Comparison of ENCODE assay signal across 11 cellular contexts in the genomic region with DNA sequence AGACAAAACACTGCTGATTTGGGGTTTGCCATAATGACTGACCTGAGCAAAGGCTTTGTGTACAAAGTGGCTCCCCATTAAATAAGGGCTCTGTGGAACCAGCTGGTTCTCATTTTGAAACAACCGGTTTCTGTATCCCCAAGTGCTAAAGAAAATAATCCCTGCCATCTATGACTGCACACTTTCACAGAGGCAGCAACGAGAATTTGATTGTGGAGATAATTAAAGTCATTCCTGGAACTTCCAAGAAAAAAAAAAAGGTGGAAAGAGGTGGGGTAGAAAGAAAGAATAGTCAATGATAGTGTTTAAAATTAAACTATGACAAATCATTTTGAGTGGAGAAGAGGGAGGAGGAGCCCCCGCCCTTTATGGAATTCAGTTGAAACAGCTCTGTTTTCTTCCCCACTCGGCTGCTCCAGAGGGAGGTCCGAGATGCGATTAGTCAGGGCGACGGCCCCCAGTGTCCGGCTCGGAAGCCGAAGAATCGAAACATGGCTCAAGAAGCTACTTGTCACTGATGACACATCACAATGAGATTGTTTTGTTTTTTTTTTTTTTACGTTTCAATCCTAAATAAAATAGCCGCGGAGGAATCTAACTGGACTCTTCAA. TPM values are rescaled to one million over a fixed set of nuclear protein-coding genes. Genes with fewer than 3 reads are reported as not detected.
A peak's percentile ranks its signal among the peaks of the same experiment; 100 is the strongest.
DNase-seq lines count a peak whose midpoint lies in the region; ATAC-seq and TF ChIP-seq lines count a peak whose summit lies in the region.
"Had no signal": no experiment of that assay in that cellular context is flagged by ENCODE, and none has a peak within 500 bp of the region (broad histone marks: within the 10 kb centered on the region; RNA-seq: fewer than 3 reads in every experiment).

No MANE protein-coding gene starts in this region.

- CTCF ChIA-PET in RWPE1 (lab: Yijun Ruan, JAX): interaction anchor here (0.5 to 0.7 kb wide), 2 partner anchors 92 to 416 kb away, joined by 3 to 6 read pairs; no protein-coding TSS in a partner anchor

- no peak overlapping the region for H2BK5ac ChIP-seq in neuronal stem cell (ENCODE audit: low read length)

- H3K27ac ChIP-seq in RWPE1 (no peak overlapping the region), neuronal stem cell (replicated peaks; ENCODE audit: low read length) (peak overlapping the region; percentile 31)

- no peak overlapping the region for H2BK12ac ChIP-seq in neuronal stem cell (ENCODE audit: low read length)

- peaks cover 29% of the 10 kb centered on the region for H3K27me3 Mint-ChIP-seq in activated T-helper 2 cell treated with anti-CD3 and anti-CD28 coated beads, Interferon-gamma antibody, Interleukin-2, Interleukin-4, amounts not matched to agents 10 μg/mL and 5 μg/mL and 100 μg/mL, durations not matched to agents 14 hours and 24 hours and 36 hours (ENCODE audit: low read depth)

- H2BK15ac ChIP-seq in neuronal stem cell (ENCODE audit: low read length): no peak overlapping the region

- H3K4me2 ChIP-seq in neuronal stem cell (ENCODE audit: insufficient read depth, low read length, poor library complexity, severe bottlenecking): no peak overlapping the region

- no peak overlapping the region for H3K18ac ChIP-seq in neuronal stem cell (ENCODE audit: low read length)

- POLR2A ChIA-PET in RWPE1 (lab: Yijun Ruan, JAX; ENCODE audit: low non-redundant PET): no interaction called here

- H3K23ac ChIP-seq in neuronal stem cell (ENCODE audit: low read depth, low read length, poor library complexity): no peak overlapping the region

- no peak for ATAC-seq in GM21515 (IDR thresholded peaks at IDR 0.05; ENCODE audit: unreplicated experiment)
- ATAC-seq: mucosa of descending colon had no signal

- H3K9me3 ChIP-seq in neuronal stem cell (replicated peaks in 1 of 2; ENCODE audit: control insufficient read depth in 2 of 2, insufficient read depth in 1 of 2, low read depth in 1 of 2, low read length in 2 of 2): no peaks in the 10 kb centered on the region
- H3K9me3 ChIP-seq: mucosa of descending colon had no signal

- peaks cover 3% of the 10 kb centered on the region for H3K4me1 Mint-ChIP-seq in activated T-helper 2 cell treated with anti-CD3 and anti-CD28 coated beads, Interferon-gamma antibody, Interleukin-2, Interleukin-4, amounts not matched to agents 10 μg/mL and 5 μg/mL and 100 μg/mL, durations not matched to agents 14 hours and 24 hours and 36 hours (ENCODE audit: low read depth)
- H3K4me1 Mint-ChIP-seq: CD8-positive, alpha-beta memory T cell had no signal

- H3K14ac ChIP-seq in neuronal stem cell (ENCODE audit: low read length): no peak overlapping the region

- no peak for DNase-seq in AG09309 (ENCODE audit: low read depth)
- DNase-seq in RWPE1 (ENCODE audit: low spot score): peak; percentile 17
- DNase-seq in fibroblast of gingiva (ENCODE audit: low read depth): peak; percentile 80
- peak; percentile 57 for DNase-seq in neuronal stem cell (ENCODE audit: low spot score)
- no peak for DNase-seq in activated T-helper 2 cell treated with anti-CD3 and anti-CD28 coated beads, Interferon-gamma antibody, Interleukin-2, Interleukin-4, amounts not matched to agents 10 μg/mL and 5 μg/mL and 100 μg/mL, durations not matched to agents 14 hours and 24 hours and 36 hours (ENCODE audit: low spot score)
- no peak for DNase-seq in activated effector memory CD4-positive, alpha-beta T cell treated with Interleukin-2 at 50 U/mL for 16 hours
- no peak for DNase-seq in islet precursor cell
- DNase-seq: amygdala; CD8-positive, alpha-beta memory T cell had no signal

- no peak overlapping the region for H3K27ac Mint-ChIP-seq in activated T-helper 2 cell treated with anti-CD3 and anti-CD28 coated beads, Interferon-gamma antibody, Interleukin-2, Interleukin-4, amounts not matched to agents 10 μg/mL and 5 μg/mL and 100 μg/mL, durations not matched to agents 14 hours and 24 hours and 36 hours
- H3K27ac Mint-ChIP-seq: CD8-positive, alpha-beta memory T cell had no signal

- WGBS in neuronal stem cell (ENCODE audit: extremely low coverage in 2 of 2, insufficient read length in 2 of 2, insufficient replicate concordance in 1 of 2), 2 donors: no CpG with 5 or more reads among the region's 15 CpGs

- H4K91ac ChIP-seq in neuronal stem cell (ENCODE audit: low read depth, low read length, poor library complexity): no peak overlapping the region

- H2BK120ac ChIP-seq in neuronal stem cell (ENCODE audit: low read depth, low read length): no peak overlapping the region

- H3K36me3 Mint-ChIP-seq in activated T-helper 2 cell treated with anti-CD3 and anti-CD28 coated beads, Interferon-gamma antibody, Interleukin-2, Interleukin-4, amounts not matched to agents 10 μg/mL and 5 μg/mL and 100 μg/mL, durations not matched to agents 14 hours and 24 hours and 36 hours (ENCODE audit: low read depth): no peaks in the 10 kb centered on the region
- H3K36me3 Mint-ChIP-seq: CD8-positive, alpha-beta memory T cell had no signal

- peaks cover 19 to 69% of the 10 kb centered on the region in 2 donors for H3K4me1 ChIP-seq in neuronal stem cell (ENCODE audit: control insufficient read depth in 2 of 2, insufficient read depth in 1 of 2, low read depth in 1 of 2, low read length in 2 of 2)

- H3K9me3 Mint-ChIP-seq in activated T-helper 2 cell treated with anti-CD3 and anti-CD28 coated beads, Interferon-gamma antibody, Interleukin-2, Interleukin-4, amounts not matched to agents 10 μg/mL and 5 μg/mL and 100 μg/mL, durations not matched to agents 14 hours and 24 hours and 36 hours: no peaks in the 10 kb centered on the region
- H3K9me3 Mint-ChIP-seq: CD8-positive, alpha-beta memory T cell had no signal

- H3K4me3 Mint-ChIP-seq in activated T-helper 2 cell treated with anti-CD3 and anti-CD28 coated beads, Interferon-gamma antibody, Interleukin-2, Interleukin-4, amounts not matched to agents 10 μg/mL and 5 μg/mL and 100 μg/mL, durations not matched to agents 14 hours and 24 hours and 36 hours (ENCODE audit: low read depth): no peak overlapping the region
- H3K4me3 Mint-ChIP-seq: CD8-positive, alpha-beta memory T cell had no signal

- no peak overlapping the region for H2AK5ac ChIP-seq in neuronal stem cell (ENCODE audit: low read depth, low read length)

- no peaks in the 10 kb centered on the region for H3K27me3 ChIP-seq in neuronal stem cell (ENCODE audit: control insufficient read depth in 3 of 3, insufficient read depth in 3 of 3, low read depth in 1 of 3, low read length in 3 of 3)

- H4K8ac ChIP-seq in neuronal stem cell (ENCODE audit: low read depth, low read length): no peak overlapping the region

- H2AFZ ChIP-seq in neuronal stem cell (ENCODE audit: low read length): peak overlapping the region; percentile 76

- H3K4me3 ChIP-seq in AG09309 (ENCODE audit: control insufficient read depth, low read depth, low read length): peak overlapping the region; percentile 13
- peak overlapping the region in 1 of 2 donors; percentile 19 for H3K4me3 ChIP-seq in neuronal stem cell (ENCODE audit: low read length in 2 of 2)
- H3K4me3 ChIP-seq: mucosa of descending colon had no signal

- intact Hi-C loops in activated T-helper 2 cell treated with anti-CD3 and anti-CD28 coated beads, Interferon-gamma antibody, Interleukin-2, Interleukin-4, amounts not matched to agents 10 μg/mL and 5 μg/mL and 100 μg/mL, durations not matched to agents 14 hours and 24 hours and 36 hours (cut with micrococcal nuclease): no loop called here

- no peaks in the 10 kb centered on the region for H3K36me3 ChIP-seq in neuronal stem cell (replicated peaks in 1 of 2; ENCODE audit: control insufficient read depth in 2 of 2, insufficient read depth in 2 of 2, low read length in 2 of 2)

- no peak overlapping the region for H3K9ac ChIP-seq in neuronal stem cell (ENCODE audit: low read depth, low read length, poor library complexity)

- no peaks in the 10 kb centered on the region for H3K79me1 ChIP-seq in neuronal stem cell (ENCODE audit: low read depth, low read length)

- TF ChIP-seq CTCF in AG09309 (IDR thresholded peaks at IDR 0.05; ENCODE audit: control insufficient read depth, insufficient read depth, low read depth, low read length, missing control alignments) (no peak), RWPE1 (conservative IDR thresholded peaks at IDR 0.05; ENCODE audit: low read depth) (no peak)

- H3K4ac ChIP-seq in neuronal stem cell (ENCODE audit: low read length): no peak overlapping the region

RNA-seq across cellular contexts. Expression of gene EBF1, which starts 38.4 kb away (rescaled TPM):
- polyA plus RNA-seq in neuronal stem cell (2013, experiment 1 of 2): 0.79 TPM
- polyA plus RNA-seq in neuronal stem cell (2013, experiment 2 of 2): 0.83 TPM
- 0.16 TPM in 1 of 2 replicates, not detected in the other for total RNA-seq in activated T-helper 2 cell treated with anti-CD3 and anti-CD28 coated beads, Interferon-gamma antibody, Interleukin-2, Interleukin-4, amounts not matched to agents 10 μg/mL and 5 μg/mL and 100 μg/mL, durations not matched to agents 14 hours and 24 hours and 36 hours
- polyA plus RNA-seq: CD8-positive, alpha-beta memory T cell had no signal

Comparison
In these comparisons a context has a peak if more than half of its experiments do, and no peak if none do; other contexts are left out.
1. DNase-seq: peak in RWPE1 (single experiment), fibroblast of gingiva (single experiment) and neuronal stem cell (single experiment); none in AG09309 (single experiment), activated T-helper 2 cell treated with anti-CD3 and anti-CD28 coated beads, Interferon-gamma antibody, Interleukin-2, Interleukin-4, amounts not matched to agents 10 μg/mL and 5 μg/mL and 100 μg/mL, durations not matched to agents 14 hours and 24 hours and 36 hours (single experiment), activated effector memory CD4-positive, alpha-beta T cell treated with Interleukin-2 at 50 U/mL for 16 hours (single experiment) and islet precursor cell (single experiment).